Comparison of ENCODE assay signal across 1 cellular context in the genomic region with DNA sequence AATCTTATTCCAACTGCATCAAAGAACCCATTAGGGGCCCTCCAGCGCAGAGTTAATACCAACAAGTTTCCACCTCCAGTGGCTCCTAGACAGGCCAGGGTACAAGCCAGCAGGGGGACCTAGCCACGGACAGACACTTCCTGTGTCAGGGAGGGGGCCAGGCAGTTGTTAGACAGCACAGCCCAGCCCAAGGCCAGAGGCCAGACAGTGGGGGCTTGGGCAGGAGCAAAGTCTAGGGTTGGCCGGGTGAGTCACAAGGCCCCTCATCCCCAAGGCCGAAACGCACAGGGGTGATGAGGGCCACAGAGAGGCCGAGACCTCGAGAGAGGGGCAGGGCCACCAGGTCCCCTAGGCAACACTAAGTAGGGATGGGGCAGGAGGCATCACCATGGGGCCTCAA.
TF ChIP-seq lines count a peak whose summit lies in the region.

No MANE protein-coding gene starts in this region.

TF ChIP-seq in HepG2, 621 proteins besides CTCF, POLR2A, EP300 and RAD21 (continued from another document and continues in another):
- TF ChIP-seq, protein P1, sequence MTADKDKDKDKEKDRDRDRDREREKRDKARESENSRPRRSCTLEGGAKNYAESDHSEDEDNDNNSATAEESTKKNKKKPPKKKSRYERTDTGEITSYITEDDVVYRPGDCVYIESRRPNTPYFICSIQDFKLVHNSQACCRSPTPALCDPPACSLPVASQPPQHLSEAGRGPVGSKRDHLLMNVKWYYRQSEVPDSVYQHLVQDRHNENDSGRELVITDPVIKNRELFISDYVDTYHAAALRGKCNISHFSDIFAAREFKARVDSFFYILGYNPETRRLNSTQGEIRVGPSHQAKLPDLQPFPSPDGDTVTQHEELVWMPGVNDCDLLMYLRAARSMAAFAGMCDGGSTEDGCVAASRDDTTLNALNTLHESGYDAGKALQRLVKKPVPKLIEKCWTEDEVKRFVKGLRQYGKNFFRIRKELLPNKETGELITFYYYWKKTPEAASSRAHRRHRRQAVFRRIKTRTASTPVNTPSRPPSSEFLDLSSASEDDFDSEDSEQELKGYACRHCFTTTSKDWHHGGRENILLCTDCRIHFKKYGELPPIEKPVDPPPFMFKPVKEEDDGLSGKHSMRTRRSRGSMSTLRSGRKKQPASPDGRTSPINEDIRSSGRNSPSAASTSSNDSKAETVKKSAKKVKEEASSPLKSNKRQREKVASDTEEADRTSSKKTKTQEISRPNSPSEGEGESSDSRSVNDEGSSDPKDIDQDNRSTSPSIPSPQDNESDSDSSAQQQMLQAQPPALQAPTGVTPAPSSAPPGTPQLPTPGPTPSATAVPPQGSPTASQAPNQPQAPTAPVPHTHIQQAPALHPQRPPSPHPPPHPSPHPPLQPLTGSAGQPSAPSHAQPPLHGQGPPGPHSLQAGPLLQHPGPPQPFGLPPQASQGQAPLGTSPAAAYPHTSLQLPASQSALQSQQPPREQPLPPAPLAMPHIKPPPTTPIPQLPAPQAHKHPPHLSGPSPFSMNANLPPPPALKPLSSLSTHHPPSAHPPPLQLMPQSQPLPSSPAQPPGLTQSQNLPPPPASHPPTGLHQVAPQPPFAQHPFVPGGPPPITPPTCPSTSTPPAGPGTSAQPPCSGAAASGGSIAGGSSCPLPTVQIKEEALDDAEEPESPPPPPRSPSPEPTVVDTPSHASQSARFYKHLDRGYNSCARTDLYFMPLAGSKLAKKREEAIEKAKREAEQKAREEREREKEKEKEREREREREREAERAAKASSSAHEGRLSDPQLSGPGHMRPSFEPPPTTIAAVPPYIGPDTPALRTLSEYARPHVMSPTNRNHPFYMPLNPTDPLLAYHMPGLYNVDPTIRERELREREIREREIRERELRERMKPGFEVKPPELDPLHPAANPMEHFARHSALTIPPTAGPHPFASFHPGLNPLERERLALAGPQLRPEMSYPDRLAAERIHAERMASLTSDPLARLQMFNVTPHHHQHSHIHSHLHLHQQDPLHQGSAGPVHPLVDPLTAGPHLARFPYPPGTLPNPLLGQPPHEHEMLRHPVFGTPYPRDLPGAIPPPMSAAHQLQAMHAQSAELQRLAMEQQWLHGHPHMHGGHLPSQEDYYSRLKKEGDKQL (CRISPR knock-in tag; IDR thresholded peaks at IDR 0.05; ENCODE audit: low read depth): no peak
- TF ChIP-seq CHD4 (IDR thresholded peaks at IDR 0.05; ENCODE audit: borderline replicate concordance, low read length) (no peak), ZBTB8A (CRISPR knock-in tag; IDR thresholded peaks at IDR 0.05; ENCODE audit: borderline replicate concordance, low read depth) (no peak), KLF16 (CRISPR knock-in tag; IDR thresholded peaks at IDR 0.05) (no peak), MBNL3 (CRISPR knock-in tag; conservative IDR thresholded peaks at IDR 0.05) (no peak), ZSCAN30 (CRISPR knock-in tag; IDR thresholded peaks at IDR 0.05) (no peak), ZBTB42 (CRISPR knock-in tag; IDR thresholded peaks at IDR 0.05) (no peak), ZNF552 (CRISPR knock-in tag; IDR thresholded peaks at IDR 0.05; ENCODE audit: borderline replicate concordance) (no peak), ZNF678 (CRISPR knock-in tag; IDR thresholded peaks at IDR 0.05) (no peak), ZNF251 (CRISPR knock-in tag; IDR thresholded peaks at IDR 0.05) (no peak), ZNF296 (CRISPR knock-in tag; conservative IDR thresholded peaks at IDR 0.05) (no peak), PHB2 (IDR thresholded peaks at IDR 0.05; ENCODE audit: partially characterized antibody) (no peak), DPF2 (CRISPR knock-in tag; IDR thresholded peaks at IDR 0.05; ENCODE audit: borderline replicate concordance, low read depth) (peak; percentile 56; the same call in 1 of the 2 replicates), POGZ (CRISPR knock-in tag; IDR thresholded peaks at IDR 0.05) (peak; percentile 91), RNF2 (conservative IDR thresholded peaks at IDR 0.05; ENCODE audit: low read depth) (no peak), STAT5B (CRISPR knock-in tag; IDR thresholded peaks at IDR 0.05) (no peak), HNF4G (IDR thresholded peaks at IDR 0.05; ENCODE audit: borderline replicate concordance, low read depth, low read length) (0 out of 2 replicates have a peak, but pooled peaks have one; percentile 39), HNF4G (CRISPR knock-in tag; IDR thresholded peaks at IDR 0.05; ENCODE audit: borderline replicate concordance, low read depth) (peak; percentile 89; the same call in 1 of the 2 replicates), ZNF564 (CRISPR knock-in tag; IDR thresholded peaks at IDR 0.05) (no peak), SRSF4 (IDR thresholded peaks at IDR 0.05; ENCODE audit: low read depth, low read length, poor library complexity, severe bottlenecking) (no peak), PCBP2 (optimal IDR thresholded peaks at IDR 0.05; ENCODE audit: low read depth, low read length, poor library complexity, severe bottlenecking) (no peak), ZNF570 (CRISPR knock-in tag; IDR thresholded peaks at IDR 0.05; ENCODE audit: borderline replicate concordance) (no peak), ZSCAN25 (CRISPR knock-in tag; IDR thresholded peaks at IDR 0.05) (no peak), ZNF644 (CRISPR knock-in tag; IDR thresholded peaks at IDR 0.05; ENCODE audit: low read depth) (peak; percentile 63; the same call in 1 of the 2 replicates), MBD4 (IDR thresholded peaks at IDR 0.05; ENCODE audit: borderline replicate concordance, low read length) (no peak), GFI1 (CRISPR knock-in tag; IDR thresholded peaks at IDR 0.05; ENCODE audit: borderline replicate concordance) (no peak), TOE1 (CRISPR knock-in tag; IDR thresholded peaks at IDR 0.05) (no peak), SIX1 (CRISPR knock-in tag; IDR thresholded peaks at IDR 0.05; ENCODE audit: borderline replicate concordance) (no peak), ZNF160 (CRISPR knock-in tag; IDR thresholded peaks at IDR 0.05) (no peak)
- TF ChIP-seq, protein P2, sequence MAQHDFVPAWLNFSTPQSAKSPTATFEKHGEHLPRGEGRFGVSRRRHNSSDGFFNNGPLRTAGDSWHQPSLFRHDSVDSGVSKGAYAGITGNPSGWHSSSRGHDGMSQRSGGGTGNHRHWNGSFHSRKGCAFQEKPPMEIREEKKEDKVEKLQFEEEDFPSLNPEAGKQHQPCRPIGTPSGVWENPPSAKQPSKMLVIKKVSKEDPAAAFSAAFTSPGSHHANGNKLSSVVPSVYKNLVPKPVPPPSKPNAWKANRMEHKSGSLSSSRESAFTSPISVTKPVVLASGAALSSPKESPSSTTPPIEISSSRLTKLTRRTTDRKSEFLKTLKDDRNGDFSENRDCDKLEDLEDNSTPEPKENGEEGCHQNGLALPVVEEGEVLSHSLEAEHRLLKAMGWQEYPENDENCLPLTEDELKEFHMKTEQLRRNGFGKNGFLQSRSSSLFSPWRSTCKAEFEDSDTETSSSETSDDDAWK (CRISPR knock-in tag; IDR thresholded peaks at IDR 0.05): no peak
- TF ChIP-seq, protein P3, sequence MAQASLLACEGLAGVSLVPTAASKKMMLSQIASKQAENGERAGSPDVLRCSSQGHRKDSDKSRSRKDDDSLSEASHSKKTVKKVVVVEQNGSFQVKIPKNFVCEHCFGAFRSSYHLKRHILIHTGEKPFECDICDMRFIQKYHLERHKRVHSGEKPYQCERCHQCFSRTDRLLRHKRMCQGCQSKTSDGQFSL (CRISPR knock-in tag; IDR thresholded peaks at IDR 0.05): no peak
- TF ChIP-seq, protein P4, sequence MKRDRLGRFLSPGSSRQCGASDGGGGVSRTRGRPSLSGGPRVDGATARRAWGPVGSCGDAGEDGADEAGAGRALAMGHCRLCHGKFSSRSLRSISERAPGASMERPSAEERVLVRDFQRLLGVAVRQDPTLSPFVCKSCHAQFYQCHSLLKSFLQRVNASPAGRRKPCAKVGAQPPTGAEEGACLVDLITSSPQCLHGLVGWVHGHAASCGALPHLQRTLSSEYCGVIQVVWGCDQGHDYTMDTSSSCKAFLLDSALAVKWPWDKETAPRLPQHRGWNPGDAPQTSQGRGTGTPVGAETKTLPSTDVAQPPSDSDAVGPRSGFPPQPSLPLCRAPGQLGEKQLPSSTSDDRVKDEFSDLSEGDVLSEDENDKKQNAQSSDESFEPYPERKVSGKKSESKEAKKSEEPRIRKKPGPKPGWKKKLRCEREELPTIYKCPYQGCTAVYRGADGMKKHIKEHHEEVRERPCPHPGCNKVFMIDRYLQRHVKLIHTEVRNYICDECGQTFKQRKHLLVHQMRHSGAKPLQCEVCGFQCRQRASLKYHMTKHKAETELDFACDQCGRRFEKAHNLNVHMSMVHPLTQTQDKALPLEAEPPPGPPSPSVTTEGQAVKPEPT (CRISPR knock-in tag; IDR thresholded peaks at IDR 0.05; ENCODE audit: low read depth): no peak
- TF ChIP-seq, protein P5, sequence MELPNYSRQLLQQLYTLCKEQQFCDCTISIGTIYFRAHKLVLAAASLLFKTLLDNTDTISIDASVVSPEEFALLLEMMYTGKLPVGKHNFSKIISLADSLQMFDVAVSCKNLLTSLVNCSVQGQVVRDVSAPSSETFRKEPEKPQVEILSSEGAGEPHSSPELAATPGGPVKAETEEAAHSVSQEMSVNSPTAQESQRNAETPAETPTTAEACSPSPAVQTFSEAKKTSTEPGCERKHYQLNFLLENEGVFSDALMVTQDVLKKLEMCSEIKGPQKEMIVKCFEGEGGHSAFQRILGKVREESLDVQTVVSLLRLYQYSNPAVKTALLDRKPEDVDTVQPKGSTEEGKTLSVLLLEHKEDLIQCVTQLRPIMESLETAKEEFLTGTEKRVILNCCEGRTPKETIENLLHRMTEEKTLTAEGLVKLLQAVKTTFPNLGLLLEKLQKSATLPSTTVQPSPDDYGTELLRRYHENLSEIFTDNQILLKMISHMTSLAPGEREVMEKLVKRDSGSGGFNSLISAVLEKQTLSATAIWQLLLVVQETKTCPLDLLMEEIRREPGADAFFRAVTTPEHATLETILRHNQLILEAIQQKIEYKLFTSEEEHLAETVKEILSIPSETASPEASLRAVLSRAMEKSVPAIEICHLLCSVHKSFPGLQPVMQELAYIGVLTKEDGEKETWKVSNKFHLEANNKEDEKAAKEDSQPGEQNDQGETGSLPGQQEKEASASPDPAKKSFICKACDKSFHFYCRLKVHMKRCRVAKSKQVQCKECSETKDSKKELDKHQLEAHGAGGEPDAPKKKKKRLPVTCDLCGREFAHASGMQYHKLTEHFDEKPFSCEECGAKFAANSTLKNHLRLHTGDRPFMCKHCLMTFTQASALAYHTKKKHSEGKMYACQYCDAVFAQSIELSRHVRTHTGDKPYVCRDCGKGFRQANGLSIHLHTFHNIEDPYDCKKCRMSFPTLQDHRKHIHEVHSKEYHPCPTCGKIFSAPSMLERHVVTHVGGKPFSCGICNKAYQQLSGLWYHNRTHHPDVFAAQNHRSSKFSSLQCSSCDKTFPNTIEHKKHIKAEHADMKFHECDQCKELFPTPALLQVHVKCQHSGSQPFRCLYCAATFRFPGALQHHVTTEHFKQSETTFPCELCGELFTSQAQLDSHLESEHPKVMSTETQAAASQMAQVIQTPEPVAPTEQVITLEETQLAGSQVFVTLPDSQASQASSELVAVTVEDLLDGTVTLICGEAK (IDR thresholded peaks at IDR 0.05): no peak
- TF ChIP-seq, protein P5 (CRISPR knock-in tag; IDR thresholded peaks at IDR 0.05): peak; percentile 78
- TF ChIP-seq, protein P6, sequence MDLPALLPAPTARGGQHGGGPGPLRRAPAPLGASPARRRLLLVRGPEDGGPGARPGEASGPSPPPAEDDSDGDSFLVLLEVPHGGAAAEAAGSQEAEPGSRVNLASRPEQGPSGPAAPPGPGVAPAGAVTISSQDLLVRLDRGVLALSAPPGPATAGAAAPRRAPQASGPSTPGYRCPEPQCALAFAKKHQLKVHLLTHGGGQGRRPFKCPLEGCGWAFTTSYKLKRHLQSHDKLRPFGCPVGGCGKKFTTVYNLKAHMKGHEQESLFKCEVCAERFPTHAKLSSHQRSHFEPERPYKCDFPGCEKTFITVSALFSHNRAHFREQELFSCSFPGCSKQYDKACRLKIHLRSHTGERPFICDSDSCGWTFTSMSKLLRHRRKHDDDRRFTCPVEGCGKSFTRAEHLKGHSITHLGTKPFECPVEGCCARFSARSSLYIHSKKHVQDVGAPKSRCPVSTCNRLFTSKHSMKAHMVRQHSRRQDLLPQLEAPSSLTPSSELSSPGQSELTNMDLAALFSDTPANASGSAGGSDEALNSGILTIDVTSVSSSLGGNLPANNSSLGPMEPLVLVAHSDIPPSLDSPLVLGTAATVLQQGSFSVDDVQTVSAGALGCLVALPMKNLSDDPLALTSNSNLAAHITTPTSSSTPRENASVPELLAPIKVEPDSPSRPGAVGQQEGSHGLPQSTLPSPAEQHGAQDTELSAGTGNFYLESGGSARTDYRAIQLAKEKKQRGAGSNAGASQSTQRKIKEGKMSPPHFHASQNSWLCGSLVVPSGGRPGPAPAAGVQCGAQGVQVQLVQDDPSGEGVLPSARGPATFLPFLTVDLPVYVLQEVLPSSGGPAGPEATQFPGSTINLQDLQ (CRISPR knock-in tag; IDR thresholded peaks at IDR 0.05): no peak
- TF ChIP-seq, protein P7, sequence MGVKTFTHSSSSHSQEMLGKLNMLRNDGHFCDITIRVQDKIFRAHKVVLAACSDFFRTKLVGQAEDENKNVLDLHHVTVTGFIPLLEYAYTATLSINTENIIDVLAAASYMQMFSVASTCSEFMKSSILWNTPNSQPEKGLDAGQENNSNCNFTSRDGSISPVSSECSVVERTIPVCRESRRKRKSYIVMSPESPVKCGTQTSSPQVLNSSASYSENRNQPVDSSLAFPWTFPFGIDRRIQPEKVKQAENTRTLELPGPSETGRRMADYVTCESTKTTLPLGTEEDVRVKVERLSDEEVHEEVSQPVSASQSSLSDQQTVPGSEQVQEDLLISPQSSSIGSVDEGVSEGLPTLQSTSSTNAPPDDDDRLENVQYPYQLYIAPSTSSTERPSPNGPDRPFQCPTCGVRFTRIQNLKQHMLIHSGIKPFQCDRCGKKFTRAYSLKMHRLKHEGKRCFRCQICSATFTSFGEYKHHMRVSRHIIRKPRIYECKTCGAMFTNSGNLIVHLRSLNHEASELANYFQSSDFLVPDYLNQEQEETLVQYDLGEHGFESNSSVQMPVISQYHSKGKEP (CRISPR knock-in tag; IDR thresholded peaks at IDR 0.05): no peak
